8 cellular contexts compared by ENCODE assay signal in genomic region chr5:138410996-138411640, GRCh38. TPM values are rescaled to one million over a fixed set of nuclear protein-coding genes. Genes with fewer than 3 reads are reported as not detected.
DNase-seq lines count a peak whose midpoint lies in the region; TF ChIP-seq lines count a peak whose summit lies in the region.
"Not testable (repeated sequence)": the region's sequence is repeated elsewhere in the genome, so short reads cannot be mapped to it uniquely, and the experiment has no call there.

No MANE protein-coding gene starts in this region.

- not testable (repeated sequence) for DNase-seq in AG09309 (ENCODE audit: low read depth)
- peak; percentile 3 for DNase-seq in NCI-H345 (lab: John Stamatoyannopoulos, UW)
- DNase-seq in UCSD-AML1 (lab: John Stamatoyannopoulos, UW; ENCODE audit: unreplicated experiment): peak; percentile 21
- DNase-seq in ascending aorta (ENCODE audit: low spot score in 2 of 2): peak in 1 of 2 donors; percentile 71
- DNase-seq in fibroblast of villous mesenchyme (ENCODE audit: low read depth): peak; percentile 31
- DNase-seq in lung microvascular endothelial cell (ENCODE audit: low read depth in 2 of 2): peak; percentile 22 to 33
- peak; percentile 12 for DNase-seq in stimulated activated CD4-positive, alpha-beta T cell treated with anti-CD3 and anti-CD28 coated beads, Interleukin-12 subunit alpha, Interleukin-12 subunit beta, amount 100 ng/mL, for 4 hours

- not testable (repeated sequence) for H3K9me3 ChIP-seq in ascending aorta

- H3K36me3 ChIP-seq in ascending aorta: peaks cover 28 to 40% of the 10 kb centered on the region in 2 donors

- intact Hi-C loops in ascending aorta (cut with DNase I): loop anchor here (2.0 kb wide), 1 partner anchor 188 kb away; no protein-coding TSS in a partner anchor

- not testable (repeated sequence) for H3K4me3 ChIP-seq in AG09309 (ENCODE audit: control insufficient read depth, low read depth, low read length); GM12875 (ENCODE audit: low read depth, low read length); ascending aorta; fibroblast of villous mesenchyme (ENCODE audit: low read depth, low read length)

- not testable (repeated sequence) for H3K4me1 ChIP-seq in ascending aorta

- not testable (repeated sequence) for H3K27ac ChIP-seq in ascending aorta

- TF ChIP-seq CTCF in AG09309 (IDR thresholded peaks at IDR 0.05; ENCODE audit: control insufficient read depth, insufficient read depth, low read depth, low read length, missing control alignments) (peak; percentile 50), GM12875 (IDR thresholded peaks at IDR 0.05; ENCODE audit: borderline replicate concordance, insufficient read depth, low read depth, low read length) (peak; percentile 39; the same call in 1 of the 2 replicates), ascending aorta (IDR thresholded peaks at IDR 0.05) (peak in 2 of 3 experiments; percentile 51 to 67), fibroblast of villous mesenchyme (IDR thresholded peaks at IDR 0.05; ENCODE audit: insufficient read depth, low read depth, low read length) (peak; percentile 52)

- H3K27me3 ChIP-seq in ascending aorta: not testable (repeated sequence)

RNA-seq across cellular contexts. Expression of gene REEP2, which starts 27.7 kb away (rescaled TPM):
- total RNA-seq in ascending aorta (3.5 TPM), fibroblast of villous mesenchyme (13.0 and 16.4 TPM in 2 replicates), lung microvascular endothelial cell (0.40 and 1.1 TPM in 2 replicates)

RNA-seq across cellular contexts. Expression of gene EGR1, which starts 54.2 kb away (rescaled TPM):
- total RNA-seq in ascending aorta: 419 TPM
- total RNA-seq in fibroblast of villous mesenchyme: 3.5 and 6.1 TPM in 2 replicates
- total RNA-seq in lung microvascular endothelial cell: 0.44 and 4.8 TPM in 2 replicates

RNA-seq across cellular contexts. Expression of gene KDM3B, which starts 58.6 kb away (rescaled TPM):
- total RNA-seq in ascending aorta: 33.4 TPM
- total RNA-seq in fibroblast of villous mesenchyme: 45.1 and 51.4 TPM in 2 replicates
- total RNA-seq in lung microvascular endothelial cell: 37.3 and 41.9 TPM in 2 replicates

Comparison
In these comparisons a context has a peak if more than half of its experiments do, and no peak if none do; other contexts are left out.
1. RNA of gene EGR1, which starts 54.2 kb away (total RNA-seq): 419 TPM in ascending aorta (single experiment); 0.44 to 4.8 TPM in lung microvascular endothelial cell and 3.5 to 6.1 TPM in fibroblast of villous mesenchyme; every median in the first group is over 10 times any median in the second.
2. Peak in every context shown above with its lines, with median percentiles within 50 percentile points of each other: CTCF ChIP-seq.